ENCODE assay signal across 8 cellular contexts in the genomic region with DNA sequence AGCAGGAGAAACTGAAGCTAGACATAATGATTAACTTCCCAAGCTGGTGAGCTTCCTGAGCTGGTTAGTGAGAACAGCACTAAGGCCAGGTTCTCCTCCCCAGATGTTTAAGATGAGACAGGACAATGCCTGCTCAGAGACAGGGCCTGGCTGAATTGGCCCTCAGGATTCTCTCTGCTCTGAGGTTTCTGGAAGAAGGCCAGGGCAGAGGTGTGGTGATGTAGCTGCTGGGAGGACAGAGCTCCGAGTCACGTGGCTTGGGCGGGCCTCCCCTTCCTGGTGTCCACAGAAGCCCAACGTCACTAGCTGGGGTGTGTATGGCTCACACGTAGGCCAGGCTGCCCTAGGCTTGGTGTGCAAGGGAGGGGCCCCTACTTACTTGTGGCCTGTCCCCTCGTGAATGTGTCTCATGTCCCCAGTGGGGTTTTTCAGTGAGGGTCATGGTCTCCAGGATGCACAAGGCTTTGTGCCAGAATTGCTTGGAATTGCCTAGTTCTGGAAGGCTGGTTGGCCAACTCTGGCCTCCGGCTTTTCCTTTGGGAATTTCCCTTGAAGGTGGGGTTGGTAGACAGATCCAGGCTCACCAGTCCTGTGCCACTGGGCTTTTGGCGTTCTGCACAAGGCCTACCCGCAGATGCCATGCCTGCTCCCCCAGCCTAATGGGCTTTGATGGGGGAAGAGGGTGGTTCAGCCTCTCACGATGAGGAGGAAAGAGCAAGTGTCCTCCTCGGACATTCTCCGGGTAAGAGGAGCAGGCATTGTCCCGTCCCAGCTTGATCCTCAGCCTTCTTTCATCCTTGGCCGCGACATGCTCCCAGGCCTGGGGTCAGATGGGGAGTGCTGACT.
DNase-seq lines count a peak whose midpoint lies in the region; ATAC-seq lines count a peak whose summit lies in the region.

No MANE protein-coding gene starts in this region.

- peak; percentile 65 for ATAC-seq in GM21381 (IDR thresholded peaks at IDR 0.05; ENCODE audit: unreplicated experiment)

- DNase-seq in GF-D8 (lab: John Stamatoyannopoulos, UW) (peak; percentile 67), HK-2 (ENCODE audit: unreplicated experiment) (peak; percentile 65), glomerular visceral epithelial cell (ENCODE audit: extremely low spot score) (peak; percentile 75), NCI-H1417 (lab: John Stamatoyannopoulos, UW) (no peak), NCI-H774 (lab: John Stamatoyannopoulos, UW) (no peak)
- DNase-seq in activated CD4-positive, alpha-beta T cell treated with anti-CD3 and anti-CD28 coated beads for 4 hours = peak; percentile 37 to 59
- DNase-seq in stimulated activated CD4-positive, alpha-beta T cell treated with anti-CD3 and anti-CD28 coated beads, Interleukin-2, amount 100 ng/mL, for 24 hours = peak; percentile 56 to 66

Comparison
In these comparisons a context has a peak if more than half of its experiments do, and no peak if none do; other contexts are left out.
1. DNase-seq: peak in GF-D8 (single experiment), HK-2 (single experiment), activated CD4-positive, alpha-beta T cell treated with anti-CD3 and anti-CD28 coated beads for 4 hours (2 of 2), glomerular visceral epithelial cell (single experiment) and stimulated activated CD4-positive, alpha-beta T cell treated with anti-CD3 and anti-CD28 coated beads, Interleukin-2, amount 100 ng/mL, for 24 hours (2 of 2); none in NCI-H1417 (0 of 3) and NCI-H774 (single experiment).